ENCODE assay signal across 1 cellular context in genomic region chr15:76347507-76348055, GRCh38.
TF ChIP-seq lines count a peak whose summit lies in the region.

No MANE protein-coding gene starts in this region.

TF ChIP-seq in HEK293, 187 proteins besides CTCF, POLR2A, EP300 and RAD21 (continued from another document):
- TF ChIP-seq ELK4 (IDR thresholded peaks at IDR 0.05; ENCODE audit: borderline replicate concordance, low read depth, low read length) (no peak), ZNF426 (tag by site-specific recombination; IDR thresholded peaks at IDR 0.05) (no peak)
- TF ChIP-seq, protein P1, sequence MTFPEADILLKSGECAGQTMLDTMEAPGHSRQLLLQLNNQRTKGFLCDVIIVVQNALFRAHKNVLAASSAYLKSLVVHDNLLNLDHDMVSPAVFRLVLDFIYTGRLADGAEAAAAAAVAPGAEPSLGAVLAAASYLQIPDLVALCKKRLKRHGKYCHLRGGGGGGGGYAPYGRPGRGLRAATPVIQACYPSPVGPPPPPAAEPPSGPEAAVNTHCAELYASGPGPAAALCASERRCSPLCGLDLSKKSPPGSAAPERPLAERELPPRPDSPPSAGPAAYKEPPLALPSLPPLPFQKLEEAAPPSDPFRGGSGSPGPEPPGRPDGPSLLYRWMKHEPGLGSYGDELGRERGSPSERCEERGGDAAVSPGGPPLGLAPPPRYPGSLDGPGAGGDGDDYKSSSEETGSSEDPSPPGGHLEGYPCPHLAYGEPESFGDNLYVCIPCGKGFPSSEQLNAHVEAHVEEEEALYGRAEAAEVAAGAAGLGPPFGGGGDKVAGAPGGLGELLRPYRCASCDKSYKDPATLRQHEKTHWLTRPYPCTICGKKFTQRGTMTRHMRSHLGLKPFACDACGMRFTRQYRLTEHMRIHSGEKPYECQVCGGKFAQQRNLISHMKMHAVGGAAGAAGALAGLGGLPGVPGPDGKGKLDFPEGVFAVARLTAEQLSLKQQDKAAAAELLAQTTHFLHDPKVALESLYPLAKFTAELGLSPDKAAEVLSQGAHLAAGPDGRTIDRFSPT (tag by site-specific recombination; IDR thresholded peaks at IDR 0.05), result no peak
TF ChIP-seq in HEK293: peak in this region for 3.
